Comparison of ENCODE assay signal across 1 cellular context in the genomic region with DNA sequence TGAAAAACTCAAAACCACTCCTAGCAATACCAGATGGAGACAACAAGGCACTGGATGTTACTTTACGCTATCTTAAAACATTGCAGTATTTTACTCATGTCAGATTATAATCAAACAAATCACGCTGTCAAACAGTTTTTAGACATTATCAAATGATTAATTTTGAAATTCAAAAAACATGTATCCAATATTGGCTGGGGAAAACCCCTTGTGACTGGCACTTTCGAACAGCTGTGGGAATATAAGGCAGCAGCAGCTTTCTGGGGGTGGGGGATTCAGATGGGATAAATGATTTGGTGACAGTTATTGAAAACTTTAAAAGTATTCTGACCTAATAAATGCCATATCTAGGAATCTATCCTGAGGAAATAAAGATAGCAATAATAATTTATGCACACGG.
TF ChIP-seq lines count a peak whose summit lies in the region.

No MANE protein-coding gene starts in this region.

TF ChIP-seq in IMR-90, 13 proteins besides CTCF, POLR2A, EP300 and RAD21 (continued from another document):
- TF ChIP-seq, protein P1, sequence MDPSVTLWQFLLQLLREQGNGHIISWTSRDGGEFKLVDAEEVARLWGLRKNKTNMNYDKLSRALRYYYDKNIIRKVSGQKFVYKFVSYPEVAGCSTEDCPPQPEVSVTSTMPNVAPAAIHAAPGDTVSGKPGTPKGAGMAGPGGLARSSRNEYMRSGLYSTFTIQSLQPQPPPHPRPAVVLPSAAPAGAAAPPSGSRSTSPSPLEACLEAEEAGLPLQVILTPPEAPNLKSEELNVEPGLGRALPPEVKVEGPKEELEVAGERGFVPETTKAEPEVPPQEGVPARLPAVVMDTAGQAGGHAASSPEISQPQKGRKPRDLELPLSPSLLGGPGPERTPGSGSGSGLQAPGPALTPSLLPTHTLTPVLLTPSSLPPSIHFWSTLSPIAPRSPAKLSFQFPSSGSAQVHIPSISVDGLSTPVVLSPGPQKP (IDR thresholded peaks at IDR 0.05; ENCODE audit: borderline replicate concordance, low read depth, low read length) = no peak
- TF ChIP-seq NFE2L2 (IDR thresholded peaks at IDR 0.05; ENCODE audit: low read depth, low read length) (no peak), CHD1 (IDR thresholded peaks at IDR 0.05; ENCODE audit: low read depth, low read length) (no peak), BHLHE40 (IDR thresholded peaks at IDR 0.05; ENCODE audit: low read depth, low read length) (no peak), RCOR1 (IDR thresholded peaks at IDR 0.05; ENCODE audit: insufficient replicate concordance, low read length) (no peak), SMC3 (IDR thresholded peaks at IDR 0.05; ENCODE audit: low read depth, low read length) (no peak), MXI1 (IDR thresholded peaks at IDR 0.05; ENCODE audit: borderline replicate concordance, low read depth, low read length) (no peak), RFX5 (IDR thresholded peaks at IDR 0.05; ENCODE audit: low read depth, low read length) (no peak), CEBPB (IDR thresholded peaks at IDR 0.05; ENCODE audit: low read depth, low read length) (no peak), FOS (IDR thresholded peaks at IDR 0.05; ENCODE audit: low read depth, low read length) (no peak)
TF ChIP-seq in IMR-90: peak in this region for 0.
